18 cellular contexts compared by ENCODE assay signal in genomic region chr11:34343153-34343552, GRCh38. TPM values are rescaled to one million over a fixed set of nuclear protein-coding genes. Genes with fewer than 3 reads are reported as not detected.
DNase-seq lines count a peak whose midpoint lies in the region; ATAC-seq, FAIRE-seq and TF ChIP-seq lines count a peak whose summit lies in the region.
"Had no signal": no experiment of that assay in that cellular context is flagged by ENCODE, and none has a peak within 500 bp of the region (broad histone marks: within the 10 kb centered on the region; RNA-seq: fewer than 3 reads in every experiment).

No MANE protein-coding gene starts in this region.

- ATAC-seq in HepG2 (no peak), right lobe of liver (no peak), HG02588 (IDR thresholded peaks at IDR 0.05; ENCODE audit: unreplicated experiment) (no peak), HG02763 (IDR thresholded peaks at IDR 0.05; ENCODE audit: unreplicated experiment) (no peak)
- ATAC-seq: lower lobe of right lung had no signal

- no peak overlapping the region for H3K9ac ChIP-seq in HepG2 (ENCODE audit: insufficient read depth, low read depth, low read length)
- H3K9ac ChIP-seq: KMS-11 had no signal

- H3K27me3 ChIP-seq in HepG2 (ENCODE audit: control insufficient read depth in 1 of 2, insufficient read depth in 2 of 2, low read length in 2 of 2) (no peaks in the 10 kb centered on the region), right lobe of liver (no peaks in the 10 kb centered on the region)
- H3K27me3 ChIP-seq: testis had no signal

- in situ Hi-C loops in HepG2 (cut with HindIII; ENCODE audit: extremely low pct_ligation_motif_present, low pct_unique_long_range_greater_than_20kb), result no loop called here

- H3K4me2 ChIP-seq in HepG2 (ENCODE audit: low read depth, low read length), result no peak overlapping the region
- H3K4me2 ChIP-seq: KMS-11 had no signal

- TF ChIP-seq RAD21 in HepG2 (CRISPR knock-in tag; IDR thresholded peaks at IDR 0.05), result no peak

- H3K9me3 ChIP-seq in HepG2 (ENCODE audit: low read length), result no peaks in the 10 kb centered on the region
- no peaks in the 10 kb centered on the region for H3K9me3 ChIP-seq in right lobe of liver
- H3K9me3 ChIP-seq: lower lobe of right lung, testis had no signal

- TF ChIP-seq POLR2A in HepG2 (IDR thresholded peaks at IDR 0.05; ENCODE audit: insufficient read depth in 1 of 2, low read depth in 2 of 2, low read length in 2 of 2), result no peak
- TF ChIP-seq POLR2A in right lobe of liver (IDR thresholded peaks at IDR 0.05), result no peak

- BruUV-seq in HepG2 (replicated peaks; lab: Mats Ljungman, UMichigan), result no TSS peak

- DNase-seq in HepG2 (ENCODE audit: low spot score), result no peak
- no peak for DNase-seq in right lobe of liver
- DNase-seq in SW480 (ENCODE audit: low spot score), result peak; percentile 79
- peak; percentile 88 for DNase-seq in fibroblast of pulmonary artery (ENCODE audit: low read depth)
- DNase-seq in activated CD4-positive, alpha-beta T cell treated with anti-CD3 and anti-CD28 coated beads, Interleukin-2, amount 50 U/mL, for 4 hours, result no peak
- no peak for DNase-seq in activated CD4-positive, alpha-beta T cell treated with anti-CD3 and anti-CD28 coated beads, Interleukin-2, amount 50 U/mL, for 1 hour
- DNase-seq: 8988T; activated B cell treated with CpG ODN at 0.5 μM for 24 hours; lower lobe of right lung; NCI-H1930; NCI-H82; SIG-M5; stimulated activated CD4-positive, alpha-beta T cell treated with anti-CD3 and anti-CD28 coated beads, Interleukin-12 subunit alpha, Interleukin-12 subunit beta, amount 100 ng/mL, for 4 hours; testis had no signal

- no peak for FAIRE-seq in HepG2 (lab: Jason Lieb, UNC)
- FAIRE-seq: D721Med had no signal

- TF ChIP-seq CTCF in HepG2 (CRISPR knock-in tag; IDR thresholded peaks at IDR 0.05), result no peak
- TF ChIP-seq CTCF in right lobe of liver (IDR thresholded peaks at IDR 0.05), result no peak
- TF ChIP-seq CTCF in fibroblast of pulmonary artery (IDR thresholded peaks at IDR 0.05; ENCODE audit: low read length, missing control alignments), result no peak

- H3K4me1 ChIP-seq in HepG2 (ENCODE audit: insufficient read depth, low read length), result peaks cover 99% of the 10 kb centered on the region
- peaks cover 0 to 91% (median 36%) of the 10 kb centered on the region in 4 donors for H3K4me1 ChIP-seq in right lobe of liver

- H3K4me3 ChIP-seq in HepG2 (replicated peaks in 1 of 3; ENCODE audit: insufficient read depth in 1 of 3, low read depth in 2 of 3, low read length in 3 of 3) (no peak overlapping the region), right lobe of liver (no peak overlapping the region), fibroblast of pulmonary artery (replicated peaks; ENCODE audit: low read depth, low read length) (no peak overlapping the region)
- H3K4me3 ChIP-seq: lower lobe of right lung, testis had no signal

- TF ChIP-seq EP300 in HepG2 (IDR thresholded peaks at IDR 0.05; ENCODE audit: low read depth in 2 of 2, low read length in 2 of 2), result no peak
- TF ChIP-seq EP300 in HepG2 (CRISPR knock-in tag; IDR thresholded peaks at IDR 0.05; ENCODE audit: borderline replicate concordance), result no peak

- intact Hi-C loops in HepG2 (cut with micrococcal nuclease; ENCODE audit: unreplicated experiment), result no loop called here
- intact Hi-C loops in right lobe of liver (cut with DNase I), result no loop called here

- 98% methylated on average over 3 of the region's 3 CpGs for WGBS in HepG2 (ENCODE audit: low lambda C conversion rate)
- WGBS in right lobe of liver (ENCODE audit: insufficient coverage, low coverage, low lambda C conversion rate, missing lambda C conversion rate), result 90% methylated on average over 2 of the region's 3 CpGs

- no peak overlapping the region for H2AFZ ChIP-seq in HepG2 (ENCODE audit: low read length)

- POLR2A ChIA-PET in HepG2 (lab: Yijun Ruan, JAX), result interaction anchor here (4.3 kb wide), 1 partner anchor 14 kb away, joined by 24 read pairs; the partner anchor contains the start of gene ABTB2

- CTCF ChIA-PET in HepG2 (lab: Yijun Ruan, JAX; ENCODE audit: low intra/inter-chr PET ratio, low total read pairs), result no interaction called here

- no peaks in the 10 kb centered on the region for H3K36me3 ChIP-seq in HepG2 (replicated peaks in 1 of 2; ENCODE audit: control insufficient read depth in 1 of 2, insufficient read depth in 2 of 2, low read length in 2 of 2)
- no peaks in the 10 kb centered on the region for H3K36me3 ChIP-seq in right lobe of liver
- H3K36me3 ChIP-seq: lower lobe of right lung had no signal

- H4K20me1 ChIP-seq in HepG2 (ENCODE audit: insufficient read depth, low read length), result no peaks in the 10 kb centered on the region

- H3K79me2 ChIP-seq in HepG2 (ENCODE audit: insufficient read depth, low read length), result peaks cover 89% of the 10 kb centered on the region

- H3K27ac ChIP-seq in HepG2 (ENCODE audit: extremely low read length, insufficient read depth, low read length) (no peak overlapping the region), right lobe of liver (no peak overlapping the region)
- H3K27ac ChIP-seq: KMS-11, lower lobe of right lung had no signal

TF ChIP-seq in HepG2, 621 proteins besides CTCF, POLR2A, EP300 and RAD21:
- TF ChIP-seq CAMTA2 (CRISPR knock-in tag; IDR thresholded peaks at IDR 0.05; ENCODE audit: borderline replicate concordance), result 0 out of 2 replicates have a peak, but pooled peaks have one; percentile 1
- TF ChIP-seq PRMT3 (CRISPR knock-in tag; IDR thresholded peaks at IDR 0.05; ENCODE audit: borderline replicate concordance, low read depth), result no peak
- TF ChIP-seq, protein P1, sequence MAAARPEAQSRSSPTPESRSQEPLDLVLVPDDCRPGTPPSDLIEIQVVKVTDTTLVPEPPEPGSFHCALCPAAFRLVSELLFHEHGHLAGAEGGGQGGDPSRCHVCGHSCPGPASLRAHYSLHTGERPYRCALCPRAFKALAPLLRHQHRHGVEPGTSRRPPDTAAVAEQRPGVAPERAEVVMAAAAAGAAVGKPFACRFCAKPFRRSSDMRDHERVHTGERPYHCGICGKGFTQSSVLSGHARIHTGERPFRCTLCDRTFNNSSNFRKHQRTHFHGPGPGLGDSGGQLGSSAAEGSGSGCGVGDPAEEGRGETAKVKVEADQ (CRISPR knock-in tag; IDR thresholded peaks at IDR 0.05; ENCODE audit: borderline replicate concordance), result no peak

RNA-seq across cellular contexts. Expression of gene ABTB2, which starts 14.7 kb away (rescaled TPM):
- total RNA-seq in HepG2 (2016; rRNA removed; fragmentation: Illumina TruSeq; extraction: Trizol) (5.1 TPM in 2 replicates), right lobe of liver (10 to 100 TPM in 3 of 6 experiments, 1 to 10 TPM in 3; 6.0 to 14.9 (median 10.0) TPM)
- total RNA-seq in HepG2 (2016; cell fraction: cytosol; rRNA removed; fragmentation: Illumina TruSeq; extraction: Trizol; ENCODE audit: low read depth), result 3.3 and 3.4 TPM in 2 replicates
- 4.1 and 4.8 TPM in 2 replicates for total RNA-seq in HepG2 (2016; cell fraction: insoluble cytoplasmic fraction; rRNA removed; fragmentation: Illumina TruSeq; extraction: Trizol)
- total RNA-seq in HepG2 (2016; cell fraction: membrane; rRNA removed; fragmentation: Illumina TruSeq; extraction: Trizol), result 2.0 and 2.1 TPM in 2 replicates
- total RNA-seq in HepG2 (2016; cell fraction: nucleus; rRNA removed; fragmentation: Illumina TruSeq; extraction: Trizol), result 6.9 and 8.5 TPM in 2 replicates
- 12.6 and 15.4 TPM in 2 replicates for polyA plus RNA-seq in HepG2 (2011; rRNA removed)
- polyA plus RNA-seq in HepG2 (2011; cell fraction: cytosol; rRNA removed), result 6.3 and 10.5 TPM in 2 replicates
- polyA plus RNA-seq in HepG2 (2011; cell fraction: nucleus; rRNA removed), result 33.6 and 53.2 TPM in 2 replicates
- polyA plus RNA-seq in HepG2 (2012), result 9.3 and 13.3 TPM in 2 replicates
- 0.42 and 0.49 TPM in 2 replicates for polyA plus RNA-seq in HepG2 (2016; cell fraction: cytosol; fragmentation: Illumina TruSeq; extraction: Trizol; ENCODE audit: low read depth)
- polyA plus RNA-seq in HepG2 (2016; cell fraction: insoluble cytoplasmic fraction; fragmentation: Illumina TruSeq; extraction: Trizol; ENCODE audit: low read depth), result 6.6 and 8.1 TPM in 2 replicates
- polyA plus RNA-seq in HepG2 (2016; cell fraction: membrane; fragmentation: Illumina TruSeq; extraction: Trizol; ENCODE audit: low read depth), result 1.2 and 1.6 TPM in 2 replicates
- polyA plus RNA-seq in HepG2 (2016; cell fraction: nucleus; fragmentation: Illumina TruSeq; extraction: Trizol; ENCODE audit: insufficient read depth, low read depth), result 14.1 and 15.1 TPM in 2 replicates
- 2.9 and 21.3 TPM in 2 replicates for polyA minus RNA-seq in HepG2 (2011; rRNA and poly(A)+ RNA removed; ENCODE audit: low replicate concordance)
- polyA minus RNA-seq in HepG2 (2011; cell fraction: cytosol; rRNA and poly(A)+ RNA removed), result 7.5 and 8.7 TPM in 2 replicates
- polyA minus RNA-seq in HepG2 (2011; cell fraction: nucleus; rRNA and poly(A)+ RNA removed), result 12.9 and 21.4 TPM in 2 replicates

Comparison
In these comparisons a context has a peak if more than half of its experiments do, and no peak if none do; other contexts are left out.
1. DNase-seq: peak in SW480 (single experiment) and fibroblast of pulmonary artery (single experiment); none in HepG2 (single experiment), right lobe of liver (0 of 3), activated CD4-positive, alpha-beta T cell treated with anti-CD3 and anti-CD28 coated beads, Interleukin-2, amount 50 U/mL, for 4 hours (0 of 2) and activated CD4-positive, alpha-beta T cell treated with anti-CD3 and anti-CD28 coated beads, Interleukin-2, amount 50 U/mL, for 1 hour (single experiment).